In the genomic region with DNA sequence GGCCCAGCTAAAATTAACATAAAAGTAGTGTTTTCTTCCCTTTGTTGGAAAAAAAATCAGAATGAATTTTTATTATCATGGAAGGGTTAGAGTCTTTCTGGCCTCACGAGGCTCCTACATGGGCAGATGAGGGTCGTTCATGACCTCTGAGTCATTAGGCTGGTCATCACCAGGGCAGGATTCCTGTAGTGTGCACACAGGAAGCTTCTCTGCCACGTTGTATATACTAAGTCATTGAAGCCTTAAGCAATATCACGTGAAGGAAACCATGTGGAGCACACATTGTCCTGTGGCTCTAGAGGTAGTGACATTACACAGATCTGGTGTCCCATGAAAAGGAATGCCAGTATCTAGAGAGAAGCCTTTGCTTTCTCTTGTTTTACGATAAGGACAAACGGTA, we compare ENCODE assay signal across 13 cellular contexts.
"Had no signal": no experiment of that assay in that cellular context is flagged by ENCODE, and none has a peak within 500 bp of the region (broad histone marks: within the 10 kb centered on the region; RNA-seq: fewer than 3 reads in every experiment).

No MANE protein-coding gene starts in this region.

- H3K4me1 Mint-ChIP-seq: activated naive CD8-positive, alpha-beta T cell treated with anti-CD3 and anti-CD28 coated beads, Interleukin-2, amount 50 U/mL, for 24 hours had no signal

- H3K36me3 ChIP-seq: neutrophil, right atrium auricular region had no signal

- H3K27ac ChIP-seq: coronary artery, lower lobe of right lung, neutrophil, right atrium auricular region, skin epidermis had no signal

- H3K4me3 ChIP-seq: coronary artery, lower lobe of right lung, right atrium auricular region, skin epidermis had no signal

- H3K9me3 ChIP-seq: lower lobe of right lung, neutrophil, right atrium auricular region had no signal

- H3K27me3 Mint-ChIP-seq: activated naive CD8-positive, alpha-beta T cell treated with anti-CD3 and anti-CD28 coated beads, Interleukin-2, amount 50 U/mL, for 24 hours; naive thymus-derived CD4-positive, alpha-beta T cell had no signal

- H3K4me1 ChIP-seq: lower lobe of right lung, right atrium auricular region had no signal

- H3K27ac Mint-ChIP-seq: activated naive CD8-positive, alpha-beta T cell treated with anti-CD3 and anti-CD28 coated beads, Interleukin-2, amount 50 U/mL, for 24 hours; naive thymus-derived CD4-positive, alpha-beta T cell; T-helper 1 cell treated with Interleukin-12 subunit alpha and Interleukin-12 subunit beta and Interleukin-4 antibody, amounts not matched to agents 30 μg/mL and 1 μg/mL, for 36 hours had no signal

- ATAC-seq: activated naive CD8-positive, alpha-beta T cell treated with anti-CD3 and anti-CD28 coated beads, Interleukin-2, amount 50 U/mL, for 24 hours; lower lobe of right lung; naive thymus-derived CD4-positive, alpha-beta T cell had no signal

- H3K27me3 ChIP-seq: neutrophil, right atrium auricular region had no signal

- DNase-seq: activated CD4-positive, alpha-beta T cell treated with anti-CD3 and anti-CD28 coated beads for 48 hours; activated naive CD4-positive, alpha-beta T cell treated with Interleukin-2 at 50 U/mL for 16 hours; activated naive CD8-positive, alpha-beta T cell treated with anti-CD3 and anti-CD28 coated beads, Interleukin-2, amount 50 U/mL, for 24 hours; effector CD8-positive, alpha-beta T cell; glutamatergic neuron; lower lobe of right lung; naive thymus-derived CD4-positive, alpha-beta T cell; posterior cingulate gyrus had no signal

- H3K4me3 Mint-ChIP-seq: activated naive CD8-positive, alpha-beta T cell treated with anti-CD3 and anti-CD28 coated beads, Interleukin-2, amount 50 U/mL, for 24 hours; naive thymus-derived CD4-positive, alpha-beta T cell; T-helper 1 cell treated with Interleukin-12 subunit alpha and Interleukin-12 subunit beta and Interleukin-4 antibody, amounts not matched to agents 30 μg/mL and 1 μg/mL, for 36 hours had no signal

- H3K9me3 Mint-ChIP-seq: activated naive CD8-positive, alpha-beta T cell treated with anti-CD3 and anti-CD28 coated beads, Interleukin-2, amount 50 U/mL, for 24 hours; T-helper 1 cell treated with Interleukin-12 subunit alpha and Interleukin-12 subunit beta and Interleukin-4 antibody, amounts not matched to agents 30 μg/mL and 1 μg/mL, for 36 hours had no signal
